ENCODE assay signal across 1 cellular context in the genomic region with DNA sequence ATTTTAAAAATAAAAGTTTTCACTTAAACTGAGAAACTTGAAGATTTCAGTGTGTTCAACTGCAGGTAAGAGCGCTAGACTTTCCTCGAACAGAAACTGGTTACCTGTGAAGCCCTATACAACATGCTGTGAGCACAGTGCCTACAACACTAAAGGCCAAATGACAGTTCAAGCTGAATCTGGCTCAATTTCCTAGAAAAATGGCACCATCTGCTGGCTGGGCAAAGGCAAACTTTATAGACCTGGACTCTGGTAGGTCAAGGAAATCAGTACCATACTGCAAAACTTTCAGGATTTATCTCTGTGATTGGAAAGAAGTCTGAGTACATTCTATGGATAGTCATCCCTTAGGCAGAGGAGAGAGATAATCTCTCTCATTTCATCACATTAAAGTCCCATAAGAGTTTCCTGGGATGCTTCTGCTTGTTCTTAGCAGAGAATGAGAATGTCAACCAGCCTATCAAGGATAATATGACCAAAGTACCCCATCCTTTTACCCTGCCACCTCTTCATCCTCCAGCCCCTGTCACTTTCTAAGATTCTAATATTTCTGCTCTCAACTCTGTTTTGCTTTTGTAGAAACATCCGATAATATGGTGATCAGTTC.
TF ChIP-seq lines count a peak whose summit lies in the region.

No MANE protein-coding gene starts in this region.

TF ChIP-seq in GM23338, 12 proteins besides CTCF, POLR2A, EP300 and RAD21 (continued from another document):
- no peak for TF ChIP-seq REST (IDR thresholded peaks at IDR 0.05; ENCODE audit: unreplicated experiment)
- TF ChIP-seq, protein P1, sequence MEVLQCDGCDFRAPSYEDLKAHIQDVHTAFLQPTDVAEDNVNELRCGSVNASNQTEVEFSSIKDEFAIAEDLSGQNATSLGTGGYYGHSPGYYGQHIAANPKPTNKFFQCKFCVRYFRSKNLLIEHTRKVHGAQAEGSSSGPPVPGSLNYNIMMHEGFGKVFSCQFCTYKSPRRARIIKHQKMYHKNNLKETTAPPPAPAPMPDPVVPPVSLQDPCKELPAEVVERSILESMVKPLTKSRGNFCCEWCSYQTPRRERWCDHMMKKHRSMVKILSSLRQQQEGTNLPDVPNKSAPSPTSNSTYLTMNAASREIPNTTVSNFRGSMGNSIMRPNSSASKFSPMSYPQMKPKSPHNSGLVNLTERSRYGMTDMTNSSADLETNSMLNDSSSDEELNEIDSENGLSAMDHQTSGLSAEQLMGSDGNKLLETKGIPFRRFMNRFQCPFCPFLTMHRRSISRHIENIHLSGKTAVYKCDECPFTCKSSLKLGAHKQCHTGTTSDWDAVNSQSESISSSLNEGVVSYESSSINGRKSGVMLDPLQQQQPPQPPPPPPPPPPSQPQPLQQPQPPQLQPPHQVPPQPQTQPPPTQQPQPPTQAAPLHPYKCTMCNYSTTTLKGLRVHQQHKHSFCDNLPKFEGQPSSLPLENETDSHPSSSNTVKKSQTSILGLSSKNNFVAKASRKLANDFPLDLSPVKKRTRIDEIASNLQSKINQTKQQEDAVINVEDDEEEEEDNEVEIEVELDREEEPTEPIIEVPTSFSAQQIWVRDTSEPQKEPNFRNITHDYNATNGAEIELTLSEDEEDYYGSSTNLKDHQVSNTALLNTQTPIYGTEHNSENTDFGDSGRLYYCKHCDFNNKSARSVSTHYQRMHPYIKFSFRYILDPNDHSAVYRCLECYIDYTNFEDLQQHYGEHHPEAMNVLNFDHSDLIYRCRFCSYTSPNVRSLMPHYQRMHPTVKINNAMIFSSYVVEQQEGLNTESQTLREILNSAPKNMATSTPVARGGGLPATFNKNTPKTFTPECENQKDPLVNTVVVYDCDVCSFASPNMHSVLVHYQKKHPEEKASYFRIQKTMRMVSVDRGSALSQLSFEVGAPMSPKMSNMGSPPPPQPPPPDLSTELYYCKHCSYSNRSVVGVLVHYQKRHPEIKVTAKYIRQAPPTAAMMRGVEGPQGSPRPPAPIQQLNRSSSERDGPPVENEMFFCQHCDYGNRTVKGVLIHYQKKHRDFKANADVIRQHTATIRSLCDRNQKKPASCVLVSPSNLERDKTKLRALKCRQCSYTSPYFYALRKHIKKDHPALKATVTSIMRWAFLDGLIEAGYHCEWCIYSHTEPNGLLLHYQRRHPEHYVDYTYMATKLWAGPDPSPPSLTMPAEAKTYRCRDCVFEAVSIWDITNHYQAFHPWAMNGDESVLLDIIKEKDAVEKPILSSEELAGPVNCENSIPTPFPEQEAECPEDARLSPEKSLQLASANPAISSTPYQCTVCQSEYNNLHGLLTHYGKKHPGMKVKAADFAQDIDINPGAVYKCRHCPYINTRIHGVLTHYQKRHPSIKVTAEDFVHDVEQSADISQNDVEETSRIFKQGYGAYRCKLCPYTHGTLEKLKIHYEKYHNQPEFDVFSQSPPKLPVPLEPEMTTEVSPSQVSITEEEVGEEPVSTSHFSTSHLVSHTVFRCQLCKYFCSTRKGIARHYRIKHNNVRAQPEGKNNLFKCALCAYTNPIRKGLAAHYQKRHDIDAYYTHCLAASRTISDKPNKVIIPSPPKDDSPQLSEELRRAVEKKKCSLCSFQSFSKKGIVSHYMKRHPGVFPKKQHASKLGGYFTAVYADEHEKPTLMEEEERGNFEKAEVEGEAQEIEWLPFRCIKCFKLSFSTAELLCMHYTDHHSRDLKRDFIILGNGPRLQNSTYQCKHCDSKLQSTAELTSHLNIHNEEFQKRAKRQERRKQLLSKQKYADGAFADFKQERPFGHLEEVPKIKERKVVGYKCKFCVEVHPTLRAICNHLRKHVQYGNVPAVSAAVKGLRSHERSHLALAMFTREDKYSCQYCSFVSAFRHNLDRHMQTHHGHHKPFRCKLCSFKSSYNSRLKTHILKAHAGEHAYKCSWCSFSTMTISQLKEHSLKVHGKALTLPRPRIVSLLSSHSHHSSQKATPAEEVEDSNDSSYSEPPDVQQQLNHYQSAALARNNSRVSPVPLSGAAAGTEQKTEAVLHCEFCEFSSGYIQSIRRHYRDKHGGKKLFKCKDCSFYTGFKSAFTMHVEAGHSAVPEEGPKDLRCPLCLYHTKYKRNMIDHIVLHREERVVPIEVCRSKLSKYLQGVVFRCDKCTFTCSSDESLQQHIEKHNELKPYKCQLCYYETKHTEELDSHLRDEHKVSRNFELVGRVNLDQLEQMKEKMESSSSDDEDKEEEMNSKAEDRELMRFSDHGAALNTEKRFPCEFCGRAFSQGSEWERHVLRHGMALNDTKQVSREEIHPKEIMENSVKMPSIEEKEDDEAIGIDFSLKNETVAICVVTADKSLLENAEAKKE (CRISPR knock-in tag; IDR thresholded peaks at IDR 0.05) = no peak
- TF ChIP-seq EZH2 (IDR thresholded peaks at IDR 0.05; ENCODE audit: low read depth, unreplicated experiment) = no peak
